ENCODE assay signal across 1 cellular context in the genomic region with DNA sequence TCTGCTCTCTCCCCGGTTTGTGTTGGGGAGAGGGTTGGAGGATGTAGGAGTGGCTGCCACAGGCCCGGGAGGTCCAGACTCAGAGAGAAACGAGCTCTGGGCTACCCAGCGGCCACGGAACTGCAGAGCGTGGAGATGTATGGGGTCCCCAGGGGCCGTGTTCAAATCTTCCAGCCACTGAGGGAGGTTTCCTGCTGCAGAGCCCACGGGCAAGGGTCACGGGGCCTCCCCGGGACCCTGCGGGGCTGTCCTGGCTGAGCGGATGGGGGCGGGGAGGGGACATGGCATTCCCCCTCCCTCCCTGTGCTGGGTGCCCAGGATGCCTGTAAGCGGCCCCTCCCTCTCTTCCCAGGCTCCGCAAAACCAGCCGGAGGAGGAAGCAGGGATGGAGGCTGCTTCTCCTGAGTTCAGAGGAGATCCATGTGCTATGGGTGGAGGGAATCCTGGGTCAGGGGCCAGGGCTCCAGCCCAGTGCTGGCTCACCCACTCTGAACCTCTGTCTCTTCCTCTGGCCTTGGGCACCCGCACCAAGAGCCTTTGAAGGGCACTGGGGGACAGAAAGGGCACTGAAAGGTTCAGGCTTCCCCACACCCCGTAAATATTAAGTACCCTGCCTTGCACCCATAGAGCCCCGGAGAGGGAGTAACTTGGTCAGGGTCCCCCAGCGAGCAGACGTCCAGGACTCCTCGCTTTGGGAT.
TF ChIP-seq lines count a peak whose summit lies in the region.

No MANE protein-coding gene starts in this region.

TF ChIP-seq in H1, 55 proteins besides CTCF, POLR2A, EP300 and RAD21:
- TF ChIP-seq RFX5 (IDR thresholded peaks at IDR 0.05; ENCODE audit: borderline replicate concordance, low read depth, low read length) = no peak
- no peak for TF ChIP-seq POLR2AphosphoS5 (IDR thresholded peaks at IDR 0.05; ENCODE audit: low read depth, low read length)
- TF ChIP-seq SP4 (IDR thresholded peaks at IDR 0.05; ENCODE audit: low read length) = no peak
- no peak for TF ChIP-seq GTF2F1 (IDR thresholded peaks at IDR 0.05; ENCODE audit: borderline replicate concordance, low read depth, low read length)
- TF ChIP-seq, protein P1, sequence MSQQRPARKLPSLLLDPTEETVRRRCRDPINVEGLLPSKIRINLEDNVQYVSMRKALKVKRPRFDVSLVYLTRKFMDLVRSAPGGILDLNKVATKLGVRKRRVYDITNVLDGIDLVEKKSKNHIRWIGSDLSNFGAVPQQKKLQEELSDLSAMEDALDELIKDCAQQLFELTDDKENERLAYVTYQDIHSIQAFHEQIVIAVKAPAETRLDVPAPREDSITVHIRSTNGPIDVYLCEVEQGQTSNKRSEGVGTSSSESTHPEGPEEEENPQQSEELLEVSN (IDR thresholded peaks at IDR 0.05) = no peak
- no peak for TF ChIP-seq POU5F1 (IDR thresholded peaks at IDR 0.05; ENCODE audit: low read depth, low read length)
- no peak for TF ChIP-seq HDAC2 (IDR thresholded peaks at IDR 0.05; ENCODE audit: borderline replicate concordance in 1 of 2, low read depth in 2 of 2, low read length in 2 of 2)
- TF ChIP-seq TBP (IDR thresholded peaks at IDR 0.05; ENCODE audit: low read depth, low read length) = no peak
- no peak for TF ChIP-seq NANOG (IDR thresholded peaks at IDR 0.05; ENCODE audit: insufficient read depth, low read depth, low read length, poor library complexity, severe bottlenecking)
- TF ChIP-seq CEBPB (IDR thresholded peaks at IDR 0.05; ENCODE audit: low read depth, low read length) = no peak
